In the genomic region with DNA sequence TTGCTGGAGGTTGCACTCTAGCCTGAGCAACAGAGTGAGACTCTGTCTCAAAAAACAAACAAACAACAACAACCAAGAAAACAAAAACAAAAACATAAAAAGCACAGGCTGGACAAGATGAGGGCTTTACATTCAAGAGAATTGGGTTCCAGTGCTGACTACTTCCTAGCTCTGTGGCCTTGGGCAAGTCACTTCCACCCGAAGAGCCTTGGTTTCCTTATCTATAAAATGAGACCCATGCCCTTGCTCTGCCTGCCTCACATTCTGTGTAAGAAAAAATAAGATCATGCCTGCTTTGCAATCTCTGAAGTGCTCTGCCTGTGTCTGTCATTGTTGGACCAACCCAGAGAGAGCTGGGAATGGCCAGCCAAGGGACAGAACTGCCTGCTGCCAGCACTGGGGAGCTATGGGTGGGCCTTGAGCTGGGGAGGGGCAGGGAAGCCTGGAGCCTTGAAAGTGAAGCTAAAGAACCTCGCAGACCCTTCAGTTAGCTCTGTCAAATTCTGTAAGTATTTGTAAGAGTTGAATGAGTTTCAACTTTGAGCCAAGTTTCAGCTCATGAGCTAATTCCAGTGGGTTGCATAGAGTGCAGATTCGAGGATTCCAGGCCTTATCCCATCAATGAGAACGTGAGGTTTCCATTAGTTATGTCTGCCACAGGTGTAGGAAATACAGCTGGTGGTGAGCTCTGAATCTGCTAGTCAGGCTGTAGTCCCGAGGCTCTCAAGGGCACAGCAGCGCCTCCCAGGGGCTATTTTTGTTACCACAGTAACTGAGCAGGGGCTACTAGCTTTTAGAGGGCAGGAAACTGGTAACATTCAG, we compare ENCODE assay signal across 2 cellular contexts.
TF ChIP-seq lines count a peak whose summit lies in the region.

No MANE protein-coding gene starts in this region.

TF ChIP-seq in GM23338, 12 proteins besides CTCF, POLR2A, EP300 and RAD21 (continued from another document):
- TF ChIP-seq, protein P1, sequence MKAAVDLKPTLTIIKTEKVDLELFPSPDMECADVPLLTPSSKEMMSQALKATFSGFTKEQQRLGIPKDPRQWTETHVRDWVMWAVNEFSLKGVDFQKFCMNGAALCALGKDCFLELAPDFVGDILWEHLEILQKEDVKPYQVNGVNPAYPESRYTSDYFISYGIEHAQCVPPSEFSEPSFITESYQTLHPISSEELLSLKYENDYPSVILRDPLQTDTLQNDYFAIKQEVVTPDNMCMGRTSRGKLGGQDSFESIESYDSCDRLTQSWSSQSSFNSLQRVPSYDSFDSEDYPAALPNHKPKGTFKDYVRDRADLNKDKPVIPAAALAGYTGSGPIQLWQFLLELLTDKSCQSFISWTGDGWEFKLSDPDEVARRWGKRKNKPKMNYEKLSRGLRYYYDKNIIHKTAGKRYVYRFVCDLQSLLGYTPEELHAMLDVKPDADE (IDR thresholded peaks at IDR 0.05) = no peak
- TF ChIP-seq EZH2phosphoT487 (IDR thresholded peaks at IDR 0.05; ENCODE audit: unreplicated experiment) = no peak
- TF ChIP-seq CREB1 (CRISPR knock-in tag; IDR thresholded peaks at IDR 0.05; ENCODE audit: low read depth) = 0 out of 2 replicates have a peak, but pooled peaks have one; percentile 56
- no peak for TF ChIP-seq POLR2AphosphoS5 (IDR thresholded peaks at IDR 0.05; ENCODE audit: low read depth)

TF ChIP-seq in HepG2, 621 proteins besides CTCF, POLR2A, EP300 and RAD21 (continued from another document and continues in another):
- TF ChIP-seq TARDBP (CRISPR knock-in tag; IDR thresholded peaks at IDR 0.05) = no peak
- TF ChIP-seq, protein P2, sequence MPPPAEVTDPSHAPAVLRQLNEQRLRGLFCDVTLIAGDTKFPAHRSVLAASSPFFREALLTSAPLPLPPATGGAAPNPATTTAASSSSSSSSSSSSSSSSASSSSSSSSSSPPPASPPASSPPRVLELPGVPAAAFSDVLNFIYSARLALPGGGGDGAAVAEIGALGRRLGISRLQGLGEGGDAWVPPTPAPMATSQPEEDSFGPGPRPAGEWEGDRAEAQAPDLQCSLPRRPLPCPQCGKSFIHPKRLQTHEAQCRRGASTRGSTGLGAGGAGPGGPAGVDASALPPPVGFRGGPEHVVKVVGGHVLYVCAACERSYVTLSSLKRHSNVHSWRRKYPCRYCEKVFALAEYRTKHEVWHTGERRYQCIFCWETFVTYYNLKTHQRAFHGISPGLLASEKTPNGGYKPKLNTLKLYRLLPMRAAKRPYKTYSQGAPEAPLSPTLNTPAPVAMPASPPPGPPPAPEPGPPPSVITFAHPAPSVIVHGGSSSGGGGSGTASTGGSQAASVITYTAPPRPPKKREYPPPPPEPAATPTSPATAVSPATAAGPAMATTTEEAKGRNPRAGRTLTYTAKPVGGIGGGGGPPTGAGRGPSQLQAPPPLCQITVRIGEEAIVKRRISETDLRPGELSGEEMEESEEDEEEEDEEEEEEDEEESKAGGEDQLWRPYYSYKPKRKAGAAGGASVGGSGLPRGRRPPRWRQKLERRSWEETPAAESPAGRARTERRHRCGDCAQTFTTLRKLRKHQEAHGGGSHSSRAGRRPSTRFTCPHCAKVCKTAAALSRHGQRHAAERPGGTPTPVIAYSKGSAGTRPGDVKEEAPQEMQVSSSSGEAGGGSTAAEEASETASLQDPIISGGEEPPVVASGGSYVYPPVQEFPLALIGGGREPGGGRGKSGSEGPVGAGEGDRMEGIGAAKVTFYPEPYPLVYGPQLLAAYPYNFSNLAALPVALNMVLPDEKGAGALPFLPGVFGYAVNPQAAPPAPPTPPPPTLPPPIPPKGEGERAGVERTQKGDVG (CRISPR knock-in tag; IDR thresholded peaks at IDR 0.05; ENCODE audit: borderline replicate concordance) = no peak
- TF ChIP-seq ZFP82 (CRISPR knock-in tag; IDR thresholded peaks at IDR 0.05; ENCODE audit: borderline replicate concordance) = no peak
- TF ChIP-seq KLF6 (CRISPR knock-in tag; IDR thresholded peaks at IDR 0.05) = no peak
- TF ChIP-seq ZBTB42 (CRISPR knock-in tag; IDR thresholded peaks at IDR 0.05) = no peak
- TF ChIP-seq ZNF557 (CRISPR knock-in tag; IDR thresholded peaks at IDR 0.05) = no peak
- TF ChIP-seq, protein P3, sequence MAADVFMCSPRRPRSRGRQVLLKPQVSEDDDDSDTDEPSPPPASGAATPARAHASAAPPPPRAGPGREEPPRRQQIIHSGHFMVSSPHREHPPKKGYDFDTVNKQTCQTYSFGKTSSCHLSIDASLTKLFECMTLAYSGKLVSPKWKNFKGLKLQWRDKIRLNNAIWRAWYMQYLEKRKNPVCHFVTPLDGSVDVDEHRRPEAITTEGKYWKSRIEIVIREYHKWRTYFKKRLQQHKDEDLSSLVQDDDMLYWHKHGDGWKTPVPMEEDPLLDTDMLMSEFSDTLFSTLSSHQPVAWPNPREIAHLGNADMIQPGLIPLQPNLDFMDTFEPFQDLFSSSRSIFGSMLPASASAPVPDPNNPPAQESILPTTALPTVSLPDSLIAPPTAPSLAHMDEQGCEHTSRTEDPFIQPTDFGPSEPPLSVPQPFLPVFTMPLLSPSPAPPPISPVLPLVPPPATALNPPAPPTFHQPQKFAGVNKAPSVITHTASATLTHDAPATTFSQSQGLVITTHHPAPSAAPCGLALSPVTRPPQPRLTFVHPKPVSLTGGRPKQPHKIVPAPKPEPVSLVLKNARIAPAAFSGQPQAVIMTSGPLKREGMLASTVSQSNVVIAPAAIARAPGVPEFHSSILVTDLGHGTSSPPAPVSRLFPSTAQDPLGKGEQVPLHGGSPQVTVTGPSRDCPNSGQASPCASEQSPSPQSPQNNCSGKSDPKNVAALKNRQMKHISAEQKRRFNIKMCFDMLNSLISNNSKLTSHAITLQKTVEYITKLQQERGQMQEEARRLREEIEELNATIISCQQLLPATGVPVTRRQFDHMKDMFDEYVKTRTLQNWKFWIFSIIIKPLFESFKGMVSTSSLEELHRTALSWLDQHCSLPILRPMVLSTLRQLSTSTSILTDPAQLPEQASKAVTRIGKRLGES (CRISPR knock-in tag; IDR thresholded peaks at IDR 0.05; ENCODE audit: borderline replicate concordance) = no peak
- 0 out of 2 replicates have a peak, but pooled peaks have one; percentile 53 for TF ChIP-seq ZSCAN9 (CRISPR knock-in tag; IDR thresholded peaks at IDR 0.05; ENCODE audit: borderline replicate concordance)
- TF ChIP-seq IRX3 (CRISPR knock-in tag; IDR thresholded peaks at IDR 0.05; ENCODE audit: borderline replicate concordance, low read depth) = no peak
- TF ChIP-seq, protein P4, sequence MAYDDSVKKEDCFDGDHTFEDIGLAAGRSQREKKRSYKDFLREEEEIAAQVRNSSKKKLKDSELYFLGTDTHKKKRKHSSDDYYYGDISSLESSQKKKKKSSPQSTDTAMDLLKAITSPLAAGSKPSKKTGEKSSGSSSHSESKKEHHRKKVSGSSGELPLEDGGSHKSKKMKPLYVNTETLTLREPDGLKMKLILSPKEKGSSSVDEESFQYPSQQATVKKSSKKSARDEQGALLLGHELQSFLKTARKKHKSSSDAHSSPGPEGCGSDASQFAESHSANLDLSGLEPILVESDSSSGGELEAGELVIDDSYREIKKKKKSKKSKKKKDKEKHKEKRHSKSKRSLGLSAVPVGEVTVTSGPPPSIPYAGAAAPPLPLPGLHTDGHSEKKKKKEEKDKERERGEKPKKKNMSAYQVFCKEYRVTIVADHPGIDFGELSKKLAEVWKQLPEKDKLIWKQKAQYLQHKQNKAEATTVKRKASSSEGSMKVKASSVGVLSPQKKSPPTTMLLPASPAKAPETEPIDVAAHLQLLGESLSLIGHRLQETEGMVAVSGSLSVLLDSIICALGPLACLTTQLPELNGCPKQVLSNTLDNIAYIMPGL (CRISPR knock-in tag; IDR thresholded peaks at IDR 0.05; ENCODE audit: borderline replicate concordance in 1 of 2, low read depth in 1 of 2) = peak in 1 of 2 experiments; percentile 80; a peak in 2 of 4 replicates
- TF ChIP-seq MYC (CRISPR knock-in tag; IDR thresholded peaks at IDR 0.05; ENCODE audit: borderline replicate concordance) = no peak
- TF ChIP-seq ZNF180 (CRISPR knock-in tag; IDR thresholded peaks at IDR 0.05; ENCODE audit: borderline replicate concordance, low read depth) = no peak
- no peak for TF ChIP-seq ZNF441 (CRISPR knock-in tag; IDR thresholded peaks at IDR 0.05; ENCODE audit: borderline replicate concordance)
- no peak for TF ChIP-seq JUN (CRISPR knock-in tag; IDR thresholded peaks at IDR 0.05)
- TF ChIP-seq ZKSCAN5 (CRISPR knock-in tag; IDR thresholded peaks at IDR 0.05) = no peak
- 0 out of 2 replicates have a peak, but pooled peaks have one; percentile 40 for TF ChIP-seq ISL2 (CRISPR knock-in tag; IDR thresholded peaks at IDR 0.05)
- TF ChIP-seq YY1 (IDR thresholded peaks at IDR 0.05; ENCODE audit: insufficient read depth, insufficient replicate concordance, low read depth, low read length) = peak; percentile 66
- TF ChIP-seq, protein P5, sequence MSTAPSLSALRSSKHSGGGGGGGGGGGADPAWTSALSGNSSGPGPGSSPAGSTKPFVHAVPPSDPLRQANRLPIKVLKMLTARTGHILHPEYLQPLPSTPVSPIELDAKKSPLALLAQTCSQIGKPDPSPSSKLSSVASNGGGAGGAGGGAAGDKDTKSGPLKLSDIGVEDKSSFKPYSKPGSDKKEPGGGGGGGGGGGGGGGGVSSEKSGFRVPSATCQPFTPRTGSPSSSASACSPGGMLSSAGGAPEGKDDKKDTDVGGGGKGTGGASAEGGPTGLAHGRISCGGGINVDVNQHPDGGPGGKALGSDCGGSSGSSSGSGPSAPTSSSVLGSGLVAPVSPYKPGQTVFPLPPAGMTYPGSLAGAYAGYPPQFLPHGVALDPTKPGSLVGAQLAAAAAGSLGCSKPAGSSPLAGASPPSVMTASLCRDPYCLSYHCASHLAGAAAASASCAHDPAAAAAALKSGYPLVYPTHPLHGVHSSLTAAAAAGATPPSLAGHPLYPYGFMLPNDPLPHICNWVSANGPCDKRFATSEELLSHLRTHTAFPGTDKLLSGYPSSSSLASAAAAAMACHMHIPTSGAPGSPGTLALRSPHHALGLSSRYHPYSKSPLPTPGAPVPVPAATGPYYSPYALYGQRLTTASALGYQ (CRISPR knock-in tag; IDR thresholded peaks at IDR 0.05) = no peak
- TF ChIP-seq ZBTB8A (CRISPR knock-in tag; IDR thresholded peaks at IDR 0.05; ENCODE audit: borderline replicate concordance, low read depth) = no peak
- no peak for TF ChIP-seq ZNF225 (CRISPR knock-in tag; IDR thresholded peaks at IDR 0.05)
- no peak for TF ChIP-seq ZNF333 (CRISPR knock-in tag; IDR thresholded peaks at IDR 0.05; ENCODE audit: borderline replicate concordance)
- no peak for TF ChIP-seq ZNF335 (CRISPR knock-in tag; IDR thresholded peaks at IDR 0.05)
- TF ChIP-seq KDM2A (CRISPR knock-in tag; IDR thresholded peaks at IDR 0.05; ENCODE audit: borderline replicate concordance, low read depth) = 0 out of 2 replicates have a peak, but pooled peaks have one; percentile 38
- TF ChIP-seq SALL1 (CRISPR knock-in tag; IDR thresholded peaks at IDR 0.05) = peak; percentile 31; the same call in 1 of the 2 replicates
- no peak for TF ChIP-seq ZNF550 (CRISPR knock-in tag; IDR thresholded peaks at IDR 0.05; ENCODE audit: borderline replicate concordance)
- no peak for TF ChIP-seq ARID2 (CRISPR knock-in tag; IDR thresholded peaks at IDR 0.05; ENCODE audit: borderline replicate concordance)
- TF ChIP-seq, protein P6, sequence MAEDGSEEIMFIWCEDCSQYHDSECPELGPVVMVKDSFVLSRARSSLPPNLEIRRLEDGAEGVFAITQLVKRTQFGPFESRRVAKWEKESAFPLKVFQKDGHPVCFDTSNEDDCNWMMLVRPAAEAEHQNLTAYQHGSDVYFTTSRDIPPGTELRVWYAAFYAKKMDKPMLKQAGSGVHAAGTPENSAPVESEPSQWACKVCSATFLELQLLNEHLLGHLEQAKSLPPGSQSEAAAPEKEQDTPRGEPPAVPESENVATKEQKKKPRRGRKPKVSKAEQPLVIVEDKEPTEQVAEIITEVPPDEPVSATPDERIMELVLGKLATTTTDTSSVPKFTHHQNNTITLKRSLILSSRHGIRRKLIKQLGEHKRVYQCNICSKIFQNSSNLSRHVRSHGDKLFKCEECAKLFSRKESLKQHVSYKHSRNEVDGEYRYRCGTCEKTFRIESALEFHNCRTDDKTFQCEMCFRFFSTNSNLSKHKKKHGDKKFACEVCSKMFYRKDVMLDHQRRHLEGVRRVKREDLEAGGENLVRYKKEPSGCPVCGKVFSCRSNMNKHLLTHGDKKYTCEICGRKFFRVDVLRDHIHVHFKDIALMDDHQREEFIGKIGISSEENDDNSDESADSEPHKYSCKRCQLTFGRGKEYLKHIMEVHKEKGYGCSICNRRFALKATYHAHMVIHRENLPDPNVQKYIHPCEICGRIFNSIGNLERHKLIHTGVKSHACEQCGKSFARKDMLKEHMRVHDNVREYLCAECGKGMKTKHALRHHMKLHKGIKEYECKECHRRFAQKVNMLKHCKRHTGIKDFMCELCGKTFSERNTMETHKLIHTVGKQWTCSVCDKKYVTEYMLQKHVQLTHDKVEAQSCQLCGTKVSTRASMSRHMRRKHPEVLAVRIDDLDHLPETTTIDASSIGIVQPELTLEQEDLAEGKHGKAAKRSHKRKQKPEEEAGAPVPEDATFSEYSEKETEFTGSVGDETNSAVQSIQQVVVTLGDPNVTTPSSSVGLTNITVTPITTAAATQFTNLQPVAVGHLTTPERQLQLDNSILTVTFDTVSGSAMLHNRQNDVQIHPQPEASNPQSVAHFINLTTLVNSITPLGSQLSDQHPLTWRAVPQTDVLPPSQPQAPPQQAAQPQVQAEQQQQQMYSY (CRISPR knock-in tag; IDR thresholded peaks at IDR 0.05) = no peak
- 0 out of 2 replicates have a peak, but pooled peaks have one; percentile 48 for TF ChIP-seq HOXA5 (CRISPR knock-in tag; IDR thresholded peaks at IDR 0.05)
- TF ChIP-seq, protein P7, sequence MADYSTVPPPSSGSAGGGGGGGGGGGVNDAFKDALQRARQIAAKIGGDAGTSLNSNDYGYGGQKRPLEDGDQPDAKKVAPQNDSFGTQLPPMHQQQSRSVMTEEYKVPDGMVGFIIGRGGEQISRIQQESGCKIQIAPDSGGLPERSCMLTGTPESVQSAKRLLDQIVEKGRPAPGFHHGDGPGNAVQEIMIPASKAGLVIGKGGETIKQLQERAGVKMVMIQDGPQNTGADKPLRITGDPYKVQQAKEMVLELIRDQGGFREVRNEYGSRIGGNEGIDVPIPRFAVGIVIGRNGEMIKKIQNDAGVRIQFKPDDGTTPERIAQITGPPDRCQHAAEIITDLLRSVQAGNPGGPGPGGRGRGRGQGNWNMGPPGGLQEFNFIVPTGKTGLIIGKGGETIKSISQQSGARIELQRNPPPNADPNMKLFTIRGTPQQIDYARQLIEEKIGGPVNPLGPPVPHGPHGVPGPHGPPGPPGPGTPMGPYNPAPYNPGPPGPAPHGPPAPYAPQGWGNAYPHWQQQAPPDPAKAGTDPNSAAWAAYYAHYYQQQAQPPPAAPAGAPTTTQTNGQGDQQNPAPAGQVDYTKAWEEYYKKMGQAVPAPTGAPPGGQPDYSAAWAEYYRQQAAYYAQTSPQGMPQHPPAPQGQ (CRISPR knock-in tag; IDR thresholded peaks at IDR 0.05; ENCODE audit: borderline replicate concordance) = no peak
- TF ChIP-seq, protein P8, sequence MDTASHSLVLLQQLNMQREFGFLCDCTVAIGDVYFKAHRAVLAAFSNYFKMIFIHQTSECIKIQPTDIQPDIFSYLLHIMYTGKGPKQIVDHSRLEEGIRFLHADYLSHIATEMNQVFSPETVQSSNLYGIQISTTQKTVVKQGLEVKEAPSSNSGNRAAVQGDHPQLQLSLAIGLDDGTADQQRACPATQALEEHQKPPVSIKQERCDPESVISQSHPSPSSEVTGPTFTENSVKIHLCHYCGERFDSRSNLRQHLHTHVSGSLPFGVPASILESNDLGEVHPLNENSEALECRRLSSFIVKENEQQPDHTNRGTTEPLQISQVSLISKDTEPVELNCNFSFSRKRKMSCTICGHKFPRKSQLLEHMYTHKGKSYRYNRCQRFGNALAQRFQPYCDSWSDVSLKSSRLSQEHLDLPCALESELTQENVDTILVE (CRISPR knock-in tag; IDR thresholded peaks at IDR 0.05) = no peak
- no peak for TF ChIP-seq DR1 (CRISPR knock-in tag; IDR thresholded peaks at IDR 0.05)
- TF ChIP-seq TEAD3 (CRISPR knock-in tag; optimal IDR thresholded peaks at IDR 0.05; ENCODE audit: borderline replicate concordance) = peak; percentile 87
- peak; percentile 55; the same call in 1 of the 2 replicates for TF ChIP-seq RFX5 (IDR thresholded peaks at IDR 0.05; ENCODE audit: low read depth, low read length)
